30 cellular contexts compared by ENCODE assay signal in genomic region chr14:38175658-38176057, GRCh38. TPM values are rescaled to one million over a fixed set of nuclear protein-coding genes. Genes with fewer than 3 reads are reported as not detected.
"Had no signal": no experiment of that assay in that cellular context is flagged by ENCODE, and none has a peak within 500 bp of the region (broad histone marks: within the 10 kb centered on the region; RNA-seq: fewer than 3 reads in every experiment).

No MANE protein-coding gene starts in this region.

- H3K27me3 ChIP-seq: brain microvascular endothelial cell, dorsolateral prefrontal cortex had no signal

- H3K27ac ChIP-seq: brain microvascular endothelial cell, coronary artery, dorsolateral prefrontal cortex had no signal

- FAIRE-seq: astrocyte, bronchial epithelial cell, frontal cortex had no signal

- H3K27me3 Mint-ChIP-seq: activated CD4-positive, alpha-beta T cell treated with anti-CD3 and anti-CD28 coated beads, Interleukin-2, amount 10 ng/mL, durations not matched to agents 24 days and 14 days; activated naive CD4-positive, alpha-beta T cell treated with anti-CD3 and anti-CD28 coated beads, Interleukin-2, amount 10 ng/mL, durations not matched to agents 7 days and 5 days; activated naive CD8-positive, alpha-beta T cell treated with anti-CD3 and anti-CD28 coated beads, Interleukin-2, amount 10 ng/mL, durations not matched to agents 7 days and 5 days; dendritic cell treated with granulocyte-macrophage colony-stimulating factor and Interleukin-4, amounts not matched to agents 40 ng/mL and 50 ng/mL, for 4 days had no signal

- ATAC-seq: activated CD4-positive, alpha-beta T cell treated with anti-CD3 and anti-CD28 coated beads for 36 hours; activated T-cell treated with anti-CD3 and anti-CD28 coated beads, Interleukin-2, amount 50 U/mL, for 4 hours; esophagus mucosa had no signal

- H3K36me3 Mint-ChIP-seq: activated naive CD4-positive, alpha-beta T cell treated with anti-CD3 and anti-CD28 coated beads, Interleukin-2, amount 10 ng/mL, durations not matched to agents 7 days and 5 days; activated naive CD8-positive, alpha-beta T cell treated with anti-CD3 and anti-CD28 coated beads, Interleukin-2, amount 10 ng/mL, durations not matched to agents 7 days and 5 days had no signal

- DNase-seq: activated CD4-positive, alpha-beta memory T cell treated with anti-CD3 and anti-CD28 coated beads for 36 hours; activated CD4-positive, alpha-beta T cell treated with anti-CD3 and anti-CD28 coated beads for 36 hours; activated CD4-positive, alpha-beta T cell treated with anti-CD3 and anti-CD28 coated beads, Interleukin-2, amount 10 ng/mL, durations not matched to agents 24 days and 14 days; activated CD4-positive, CD25-positive, alpha-beta regulatory T cell; activated CD4-positive, CD25-positive, alpha-beta regulatory T cell treated with anti-CD3 and anti-CD28 coated beads, Interleukin-2, amount 50 U/mL, for 72 hours; activated CD8-positive, alpha-beta memory T cell treated with anti-CD3 and anti-CD28 coated beads, Interleukin-2, amount 50 U/mL, for 48 hours; activated gamma-delta T cell; activated naive CD4-positive, alpha-beta T cell; activated naive CD4-positive, alpha-beta T cell treated with anti-CD3 and anti-CD28 coated beads, Interleukin-2, amount 10 ng/mL, durations not matched to agents 7 days and 5 days; activated naive CD8-positive, alpha-beta T cell treated with anti-CD3 and anti-CD28 coated beads, Interleukin-2, amount 10 ng/mL, durations not matched to agents 7 days and 5 days; activated T-cell treated with anti-CD3 and anti-CD28 coated beads for 4 hours; activated T-cell treated with anti-CD3 and anti-CD28 coated beads, Interleukin-2, amount 50 U/mL, for 4 hours; amniotic stem cell; anterior cingulate cortex; brain microvascular endothelial cell; dorsolateral prefrontal cortex; effector memory CD4-positive, alpha-beta T cell; endodermal cell; foreskin fibroblast; head of caudate nucleus had no signal

- H3K4me3 ChIP-seq: coronary artery, dorsolateral prefrontal cortex had no signal

- H3K36me3 ChIP-seq: brain microvascular endothelial cell had no signal

- H3K4me1 Mint-ChIP-seq: activated CD4-positive, alpha-beta T cell treated with anti-CD3 and anti-CD28 coated beads for 36 hours; activated CD4-positive, alpha-beta T cell treated with anti-CD3 and anti-CD28 coated beads, Interleukin-2, amount 10 ng/mL, durations not matched to agents 24 days and 14 days; activated naive CD4-positive, alpha-beta T cell treated with anti-CD3 and anti-CD28 coated beads, Interleukin-2, amount 10 ng/mL, durations not matched to agents 7 days and 5 days; activated naive CD8-positive, alpha-beta T cell treated with anti-CD3 and anti-CD28 coated beads, Interleukin-2, amount 10 ng/mL, durations not matched to agents 7 days and 5 days; central memory CD8-positive, alpha-beta T cell had no signal

- H3K27ac Mint-ChIP-seq: activated CD4-positive, alpha-beta memory T cell treated with anti-CD3 and anti-CD28 coated beads for 36 hours; activated CD4-positive, alpha-beta T cell treated with anti-CD3 and anti-CD28 coated beads for 36 hours; activated CD4-positive, alpha-beta T cell treated with anti-CD3 and anti-CD28 coated beads, Interleukin-2, amount 10 ng/mL, durations not matched to agents 24 days and 14 days; activated naive CD4-positive, alpha-beta T cell treated with anti-CD3 and anti-CD28 coated beads, Interleukin-2, amount 10 ng/mL, durations not matched to agents 7 days and 5 days; activated naive CD4-positive, alpha-beta T cell treated with anti-CD3 and anti-CD28 coated beads, Interleukin-2, amount 50 U/mL, for 72 hours; activated naive CD8-positive, alpha-beta T cell treated with anti-CD3 and anti-CD28 coated beads, Interleukin-2, amount 10 ng/mL, durations not matched to agents 7 days and 5 days; activated T-helper 1 cell treated with anti-CD3 and anti-CD28 coated beads, Interleukin-12 subunit alpha, Interleukin-12 subunit beta, Interleukin-2, Interleukin-4 antibody, amounts not matched to agents 30 ng/mL and 10 ng/mL and 1 ng/mL, durations not matched to agents 14 hours and 24 hours and 36 hours; dendritic cell treated with granulocyte-macrophage colony-stimulating factor and Interleukin-4, amounts not matched to agents 40 ng/mL and 50 ng/mL, for 4 days; endodermal cell had no signal

- H3K4me3 Mint-ChIP-seq: activated CD4-positive, alpha-beta memory T cell treated with anti-CD3 and anti-CD28 coated beads for 36 hours; activated CD4-positive, alpha-beta T cell treated with anti-CD3 and anti-CD28 coated beads for 36 hours; activated CD4-positive, alpha-beta T cell treated with anti-CD3 and anti-CD28 coated beads, Interleukin-2, amount 10 ng/mL, durations not matched to agents 24 days and 14 days; activated naive CD4-positive, alpha-beta T cell treated with anti-CD3 and anti-CD28 coated beads, Interleukin-2, amount 10 ng/mL, durations not matched to agents 7 days and 5 days; activated naive CD8-positive, alpha-beta T cell treated with anti-CD3 and anti-CD28 coated beads, Interleukin-2, amount 10 ng/mL, durations not matched to agents 7 days and 5 days; activated T-cell treated with anti-CD3 and anti-CD28 coated beads, Interleukin-2, amount 50 U/mL, for 4 hours; activated T-helper 1 cell treated with anti-CD3 and anti-CD28 coated beads, Interleukin-12 subunit alpha, Interleukin-12 subunit beta, Interleukin-2, Interleukin-4 antibody, amounts not matched to agents 30 ng/mL and 10 ng/mL and 1 ng/mL, durations not matched to agents 14 hours and 24 hours and 36 hours; central memory CD8-positive, alpha-beta T cell; dendritic cell treated with granulocyte-macrophage colony-stimulating factor and Interleukin-4, amounts not matched to agents 40 ng/mL and 50 ng/mL, for 4 days; endodermal cell had no signal

RNA-seq across cellular contexts. Expression of gene SSTR1, which starts 32.0 kb away (rescaled TPM):
- total RNA-seq: activated CD4-positive, alpha-beta memory T cell treated with anti-CD3 and anti-CD28 coated beads for 36 hours; activated CD4-positive, alpha-beta T cell treated with anti-CD3 and anti-CD28 coated beads for 36 hours; activated CD4-positive, alpha-beta T cell treated with anti-CD3 and anti-CD28 coated beads, Interleukin-2, amount 10 ng/mL, durations not matched to agents 24 days and 14 days; activated naive CD4-positive, alpha-beta T cell treated with anti-CD3 and anti-CD28 coated beads, Interleukin-2, amount 50 U/mL, for 72 hours; activated naive CD8-positive, alpha-beta T cell treated with anti-CD3 and anti-CD28 coated beads, Interleukin-2, amount 10 ng/mL, durations not matched to agents 7 days and 5 days; activated T-cell treated with anti-CD3 and anti-CD28 coated beads, Interleukin-2, amount 50 U/mL, for 4 hours; activated T-helper 1 cell treated with anti-CD3 and anti-CD28 coated beads, Interleukin-12 subunit alpha, Interleukin-12 subunit beta, Interleukin-2, Interleukin-4 antibody, amounts not matched to agents 30 ng/mL and 10 ng/mL and 1 ng/mL, durations not matched to agents 14 hours and 24 hours and 36 hours; astrocyte; T-helper 1 cell treated with Interleukin-12 subunit alpha and Interleukin-12 subunit beta and Interleukin-4 antibody, amounts not matched to agents 30 ng/mL and 1 ng/mL, for 36 hours had no signal
